In genomic region chr5:164355267-164355830, GRCh38 we compare ENCODE assay signal across 20 cellular contexts.
"Had no signal": no experiment of that assay in that cellular context is flagged by ENCODE, and none has a peak within 500 bp of the region (broad histone marks: within the 10 kb centered on the region; RNA-seq: fewer than 3 reads in every experiment).

No MANE protein-coding gene starts in this region.

- ATAC-seq: gastroesophageal sphincter; heart left ventricle; left lung; stimulated activated naive CD8-positive, alpha-beta T cell treated with anti-CD3 and anti-CD28 coated beads, Interleukin-15, Interleukin-2, amounts not matched to agents 100 U/mL and 50 U/mL, for 24 hours; T-helper 17 cell had no signal

- FAIRE-seq: bronchial epithelial cell, endometrium had no signal

- DNase-seq: activated CD4-positive, CD25-positive, alpha-beta regulatory T cell; activated CD8-positive, alpha-beta memory T cell treated with anti-CD3 and anti-CD28 coated beads for 24 hours; activated CD8-positive, alpha-beta memory T cell treated with anti-CD3 and anti-CD28 coated beads, Interleukin-2, amount 50 U/mL, for 48 hours; activated effector memory CD4-positive, alpha-beta T cell treated with Interleukin-2 at 50 U/mL for 16 hours; activated naive CD4-positive, alpha-beta T cell treated with anti-CD3 and anti-CD28 coated beads, Interleukin-2, amount 50 U/mL, for 16 hours; activated T-cell treated with anti-CD3 and anti-CD28 coated beads, Interleukin-2, amount 50 U/mL, for 48 hours; cerebellar nuclear complex; cortex of kidney; heart left ventricle; left lung; mammary epithelial cell; naive B cell; stimulated activated CD4-positive, alpha-beta T cell treated with anti-CD3 and anti-CD28 coated beads, Interleukin-2, amount 100 ng/mL, for 24 hours; stimulated activated naive CD8-positive, alpha-beta T cell treated with anti-CD3 and anti-CD28 coated beads, Interleukin-15, Interleukin-2, amounts not matched to agents 100 U/mL and 50 U/mL, for 24 hours; substantia nigra; T-helper 17 cell; tibial artery had no signal
